Comparison of ENCODE assay signal across 8 cellular contexts in genomic region chr6:13574149-13574570, GRCh38. TPM values are rescaled to one million over a fixed set of nuclear protein-coding genes. Genes with fewer than 3 reads are reported as not detected.
DNase-seq lines count a peak whose midpoint lies in the region; ATAC-seq and TF ChIP-seq lines count a peak whose summit lies in the region.

No MANE protein-coding gene starts in this region.

- H3K4me1 Mint-ChIP-seq in type B pancreatic cell (ENCODE audit: unreplicated experiment): peaks cover 5% of the 10 kb centered on the region

- peak overlapping the region; percentile 97 for H3K4me3 Mint-ChIP-seq in type B pancreatic cell

- ATAC-seq in HG02623 (IDR thresholded peaks at IDR 0.05; ENCODE audit: unreplicated experiment): peak; percentile 83

- DNase-seq in NCI-H1092 (lab: John Stamatoyannopoulos, UW) (peak; percentile 69), SKM-1 treated with dmso at 0.1 percent for 144 hours (lab: John Stamatoyannopoulos, UW; ENCODE audit: unreplicated experiment) (peak; percentile 83), cardiac septum (ENCODE audit: low spot score) (peak; percentile 95), pons (ENCODE audit: low spot score) (peak; percentile 91), type B pancreatic cell (ENCODE audit: extremely low spot score, unreplicated experiment) (peak; percentile 97)
- DNase-seq in activated naive CD8-positive, alpha-beta T cell treated with anti-CD3 and anti-CD28 coated beads, Interleukin-2, amount 50 U/mL, for 16 hours (ENCODE audit: low read depth, low spot score): peak; percentile 84

- peak; percentile 41; the same call in 2 of the 3 replicates for TF ChIP-seq CTCF in GM12872 (IDR thresholded peaks at IDR 0.05; ENCODE audit: insufficient read depth, low read depth, low read length)
- TF ChIP-seq CTCF in type B pancreatic cell (conservative IDR thresholded peaks at IDR 0.05): peak; percentile 78

- H3K9me3 Mint-ChIP-seq in type B pancreatic cell: peaks cover 13% of the 10 kb centered on the region

- intact Hi-C loops in cardiac septum (cut with DNase I): loop anchor here (2.0 to 5.0 kb wide), 3 partner anchors 47 to 237 kb away; partner anchors contain the start of gene GFOD1

- H3K27me3 Mint-ChIP-seq in type B pancreatic cell: no peaks in the 10 kb centered on the region

- H3K36me3 Mint-ChIP-seq in type B pancreatic cell: peaks cover 6% of the 10 kb centered on the region

- peak overlapping the region; percentile 99 for H3K27ac Mint-ChIP-seq in type B pancreatic cell

RNA-seq across cellular contexts. Expression of gene SIRT5, which starts 0.2 kb away (rescaled TPM):
- 36.4 TPM for total RNA-seq in cardiac septum
- total RNA-seq in type B pancreatic cell (ENCODE audit: low replicate concordance): 15.3 and 17.4 TPM in 2 replicates

RNA-seq across cellular contexts. Expression of gene NOL7, which starts 41.0 kb away (rescaled TPM):
- total RNA-seq in cardiac septum (50.5 TPM), type B pancreatic cell (ENCODE audit: low replicate concordance) (53.8 and 55.1 TPM in 2 replicates)

Comparison
In these comparisons a context has a peak if more than half of its experiments do, and no peak if none do; other contexts are left out.
1. Peak in every context shown above with its lines: DNase-seq and ATAC-seq.